ENCODE assay signal across 11 cellular contexts in genomic region chr5:98428806-98429205, GRCh38.
A peak's percentile ranks its signal among the peaks of the same experiment; 100 is the strongest.
DNase-seq lines count a peak whose midpoint lies in the region; ATAC-seq, FAIRE-seq and TF ChIP-seq lines count a peak whose summit lies in the region.
"Had no signal": no experiment of that assay in that cellular context is flagged by ENCODE, and none has a peak within 500 bp of the region (broad histone marks: within the 10 kb centered on the region; RNA-seq: fewer than 3 reads in every experiment).

No MANE protein-coding gene starts in this region.

- no peak for FAIRE-seq in frontal cortex (lab: Jason Lieb, UNC)

- H3K9me3 ChIP-seq in right lobe of liver = no peaks in the 10 kb centered on the region

- CTCF ChIA-PET in Calu3 (lab: Charles Lee) = no interaction called here

- H3K27ac Mint-ChIP-seq in HFFc6 (peak overlapping the region; percentile 58), Calu3 (ENCODE audit: unreplicated experiment) (no peak overlapping the region)

- 13% methylated on average over 4 of the region's 4 CpGs for WGBS in right lobe of liver (ENCODE audit: insufficient coverage, low coverage, low lambda C conversion rate, missing lambda C conversion rate)

- TF ChIP-seq CTCF in HFFc6 (IDR thresholded peaks at IDR 0.05) (no peak), right lobe of liver (IDR thresholded peaks at IDR 0.05) (no peak), Calu3 (IDR thresholded peaks at IDR 0.05; ENCODE audit: unreplicated experiment) (no peak)

- H3K27me3 Mint-ChIP-seq in HFFc6 (ENCODE audit: insufficient read depth) (peaks cover 2% of the 10 kb centered on the region; the same call in 1 of the 2 replicates), Calu3 (ENCODE audit: unreplicated experiment) (no peaks in the 10 kb centered on the region)

- H3K4me1 ChIP-seq in right lobe of liver = no peaks in the 10 kb centered on the region
- H3K4me1 ChIP-seq: parathyroid adenoma had no signal

- H3K9me3 Mint-ChIP-seq in HFFc6 (no peaks in the 10 kb centered on the region), Calu3 (ENCODE audit: low read depth, unreplicated experiment) (no peaks in the 10 kb centered on the region)

- H3K4me3 Mint-ChIP-seq in HFFc6 (peak overlapping the region; percentile 58), Calu3 (ENCODE audit: low read depth, unreplicated experiment) (no peak overlapping the region)

- no peak overlapping the region for H3K27ac ChIP-seq in right lobe of liver
- H3K27ac ChIP-seq: epithelial cell of prostate, parathyroid adenoma had no signal

- intact Hi-C loops in right lobe of liver (cut with DNase I) = no loop called here
- intact Hi-C loops in Calu3 (cut with micrococcal nuclease; ENCODE audit: unreplicated experiment) = no loop called here

- no peaks in the 10 kb centered on the region for H3K27me3 ChIP-seq in right lobe of liver

- ATAC-seq in GM18505 (IDR thresholded peaks at IDR 0.05; ENCODE audit: unreplicated experiment) (peak; percentile 73), right lobe of liver (peak in 3 of 4 donors; percentile 20 to 36 (median 34))

- no peak for TF ChIP-seq POLR2A in GM18505 (IDR thresholded peaks at IDR 0.05; ENCODE audit: borderline replicate concordance, extremely low read depth, insufficient read depth, insufficient read length)
- no peak for TF ChIP-seq POLR2A in right lobe of liver (IDR thresholded peaks at IDR 0.05)

- DNase-seq in HFFc6 = peak; percentile 56
- DNase-seq in RPMI8226 = peak; percentile 92
- DNase-seq in right lobe of liver = no peak
- DNase-seq in occipital lobe (lab: John Stamatoyannopoulos, UW) = no peak
- no peak for DNase-seq in hepatic stellate cell (ENCODE audit: low spot score)
- no peak for DNase-seq in frontal cortex (ENCODE audit: low spot score in 2 of 2)
- no peak for DNase-seq in Calu3
- DNase-seq: DND-41 had no signal

- BruUV-seq in Calu3 (replicated peaks; lab: Mats Ljungman, UMichigan) = no TSS peak

- no peaks in the 10 kb centered on the region; the same call in 1 of the 2 replicates for H3K36me3 Mint-ChIP-seq in HFFc6 (ENCODE audit: low read depth)
- H3K36me3 Mint-ChIP-seq in Calu3 (ENCODE audit: insufficient read depth, unreplicated experiment) = no peaks in the 10 kb centered on the region

- H3K4me3 ChIP-seq in right lobe of liver = no peak overlapping the region

- peaks cover 60% of the 10 kb centered on the region for H3K4me1 Mint-ChIP-seq in HFFc6 (ENCODE audit: low read depth)
- no peaks in the 10 kb centered on the region for H3K4me1 Mint-ChIP-seq in Calu3 (ENCODE audit: low read depth, unreplicated experiment)

- no peaks in the 10 kb centered on the region for H3K36me3 ChIP-seq in right lobe of liver

Comparison
In these comparisons a context has a peak if more than half of its experiments do, and no peak if none do; other contexts are left out.
1. DNase-seq: peak in HFFc6 (single experiment) and RPMI8226 (single experiment); none in right lobe of liver (0 of 3), occipital lobe (single experiment), hepatic stellate cell (single experiment), frontal cortex (0 of 2) and Calu3 (single experiment).